ENCODE assay signal across 1 cellular context in genomic region chr2:96341641-96342040, GRCh38.
TF ChIP-seq lines count a peak whose summit lies in the region.

No MANE protein-coding gene starts in this region.

TF ChIP-seq in IMR-90, 13 proteins besides CTCF, POLR2A, EP300 and RAD21:
- no peak for TF ChIP-seq RFX5 (IDR thresholded peaks at IDR 0.05; ENCODE audit: low read depth, low read length)
